ENCODE assay signal across 8 cellular contexts in the genomic region with DNA sequence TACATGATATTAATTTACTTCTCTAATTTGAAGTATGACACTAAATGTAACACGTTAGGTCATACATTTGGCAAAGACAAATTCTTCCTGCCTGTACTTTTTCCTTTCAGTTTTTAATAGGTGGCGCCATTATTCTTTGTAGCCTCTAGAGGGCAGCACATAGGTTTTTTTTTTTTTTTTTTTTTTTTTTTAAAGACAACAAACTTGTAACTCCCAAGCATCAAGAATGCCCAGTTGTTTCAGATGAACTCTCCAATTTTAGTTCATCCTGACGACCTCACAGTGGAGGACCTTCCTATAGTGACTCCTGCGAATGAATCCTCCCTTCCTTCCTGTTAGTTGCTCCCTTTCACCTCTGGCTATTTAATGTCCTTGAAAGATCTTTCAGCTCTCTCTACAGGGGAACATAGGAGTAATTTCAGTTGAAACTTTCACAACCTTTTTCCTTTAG.
DNase-seq lines count a peak whose midpoint lies in the region; ATAC-seq lines count a peak whose summit lies in the region.

No MANE protein-coding gene starts in this region.

- ATAC-seq in HG03432 (IDR thresholded peaks at IDR 0.05; ENCODE audit: unreplicated experiment) (peak; percentile 53), memory B cell (ENCODE audit: low read depth) (peak; percentile 78), GM19467 (IDR thresholded peaks at IDR 0.05; ENCODE audit: unreplicated experiment) (no peak)

- H3K4me1 Mint-ChIP-seq in memory B cell: peaks cover 19% of the 10 kb centered on the region

- no peaks in the 10 kb centered on the region for H3K36me3 Mint-ChIP-seq in memory B cell

- H3K9me3 Mint-ChIP-seq in memory B cell: no peaks in the 10 kb centered on the region

- H3K27me3 Mint-ChIP-seq in memory B cell: no peaks in the 10 kb centered on the region

- peak overlapping the region; percentile 67 for H3K4me3 Mint-ChIP-seq in memory B cell

- peak; percentile 30 to 47 for DNase-seq in NCI-H2081 (lab: John Stamatoyannopoulos, UW)
- DNase-seq in NCI-H2081 treated with DMSO at 0.1 percent for 48 hours (lab: John Stamatoyannopoulos, UW): no peak
- DNase-seq in RKO (ENCODE audit: low spot score): peak; percentile 79
- peak; percentile 31 to 52 for DNase-seq in dermis microvascular lymphatic vessel endothelial cell (ENCODE audit: low read depth in 2 of 2)
- peak in 1 of 2 donors; percentile 24 for DNase-seq in memory B cell (ENCODE audit: low spot score in 2 of 2)
- no peak for DNase-seq in activated effector memory CD4-positive, alpha-beta T cell treated with anti-CD3 and anti-CD28 coated beads, Interleukin-2, amount 50 U/mL, for 16 hours

- peak overlapping the region; percentile 60 for H3K27ac Mint-ChIP-seq in memory B cell

Comparison
In these comparisons a context has a peak if more than half of its experiments do, and no peak if none do; other contexts are left out.
1. DNase-seq: peak in NCI-H2081 (2 of 2), RKO (single experiment) and dermis microvascular lymphatic vessel endothelial cell (2 of 2); none in NCI-H2081 treated with DMSO at 0.1 percent for 48 hours (single experiment) and activated effector memory CD4-positive, alpha-beta T cell treated with anti-CD3 and anti-CD28 coated beads, Interleukin-2, amount 50 U/mL, for 16 hours (single experiment).